ENCODE assay signal across 34 cellular contexts in the genomic region with DNA sequence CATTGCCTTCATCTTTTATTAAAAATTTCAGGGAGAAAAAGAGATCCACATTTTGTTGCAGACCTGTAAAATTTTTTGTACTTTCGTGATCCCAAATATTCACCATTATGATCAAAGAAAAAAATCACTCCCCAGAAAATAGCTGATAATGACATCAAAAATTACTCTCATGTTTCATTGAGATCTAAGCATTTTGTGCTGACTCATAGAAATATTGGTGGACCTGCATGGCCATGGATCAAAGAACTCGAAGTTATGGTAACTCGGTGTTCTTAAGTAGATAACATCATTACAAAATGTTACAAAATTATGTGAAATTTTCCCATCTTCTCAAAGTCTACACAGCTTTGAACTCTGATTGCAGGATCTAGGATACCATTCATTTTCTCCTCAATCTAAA.
"Had no signal": no experiment of that assay in that cellular context is flagged by ENCODE, and none has a peak within 500 bp of the region (broad histone marks: within the 10 kb centered on the region; RNA-seq: fewer than 3 reads in every experiment).

No MANE protein-coding gene starts in this region.

- H3K36me3 ChIP-seq: adrenal gland, brain microvascular endothelial cell, breast epithelium had no signal

- H3K27ac ChIP-seq: adrenal gland, body of pancreas, brain microvascular endothelial cell, breast epithelium, VCaP had no signal

- H3K4me3 ChIP-seq: adrenal gland, body of pancreas, breast epithelium had no signal

- ATAC-seq: activated CD8-positive, alpha-beta T cell treated with anti-CD3 and anti-CD28 coated beads for 36 hours; activated naive CD4-positive, alpha-beta T cell treated with anti-CD3 and anti-CD28 coated beads, Interleukin-2, amount 50 U/mL, for 72 hours; activated T-cell treated with anti-CD3 and anti-CD28 coated beads, Interleukin-2, amount 50 U/mL, for 4 hours; activated T-cell treated with anti-CD3 and anti-CD28 coated beads, Interleukin-2, amount 50 U/mL, for 72 hours; activated T-helper 17 cell treated with anti-CD3 and anti-CD28 coated beads, Interleukin-2, amount 50 U/mL, for 72 hours; body of pancreas; T-cell; T-helper 17 cell had no signal

- DNase-seq: activated B cell treated with CpG ODN at 0.5 μM for 24 hours; activated CD4-positive, alpha-beta memory T cell treated with anti-CD3 and anti-CD28 coated beads for 36 hours; activated CD4-positive, alpha-beta T cell treated with anti-CD3 and anti-CD28 coated beads for 4 hours; activated CD4-positive, alpha-beta T cell treated with anti-CD3 and anti-CD28 coated beads, Interleukin-2, amount 10 ng/mL, durations not matched to agents 24 days and 14 days; activated CD4-positive, alpha-beta T cell treated with anti-CD3 and anti-CD28 coated beads, Interleukin-2, amount 50 U/mL, for 1 hour; activated CD4-positive, alpha-beta T cell treated with anti-CD3 and anti-CD28 coated beads, Interleukin-2, amount 50 U/mL, for 4 hours; activated CD4-positive, CD25-positive, alpha-beta regulatory T cell treated with anti-CD3 and anti-CD28 coated beads, Interleukin-2, amount 50 U/mL, for 72 hours; activated CD8-positive, alpha-beta memory T cell treated with anti-CD3 and anti-CD28 coated beads, Interleukin-2, amount 50 U/mL, for 4 hours; activated CD8-positive, alpha-beta T cell treated with anti-CD3 and anti-CD28 coated beads for 36 hours; activated effector memory CD4-positive, alpha-beta T cell treated with anti-CD3 and anti-CD28 coated beads, Interleukin-2, amount 50 U/mL, for 16 hours; activated gamma-delta T cell treated with Interleukin-2 at 50 U/mL for 16 hours; activated naive CD4-positive, alpha-beta T cell; activated naive CD4-positive, alpha-beta T cell treated with anti-CD3 and anti-CD28 coated beads for 36 hours; activated naive CD4-positive, alpha-beta T cell treated with anti-CD3 and anti-CD28 coated beads, Interleukin-2, amount 50 U/mL, for 16 hours; activated naive CD8-positive, alpha-beta T cell treated with anti-CD3 and anti-CD28 coated beads for 36 hours; activated T-cell treated with anti-CD3 and anti-CD28 coated beads for 4 hours; activated T-cell treated with anti-CD3 and anti-CD28 coated beads, Interleukin-2, amount 50 U/mL, for 1 hour; activated T-cell treated with anti-CD3 and anti-CD28 coated beads, Interleukin-2, amount 50 U/mL, for 4 hours; activated T-cell treated with anti-CD3 and anti-CD28 coated beads, Interleukin-2, amount 50 U/mL, for 72 hours; adrenal gland; amniotic stem cell; aorta; body of pancreas; brain microvascular endothelial cell; central memory CD4-positive, alpha-beta T cell; T-cell; T-helper 17 cell; T1000 had no signal

- H3K9me3 ChIP-seq: adrenal gland, body of pancreas, breast epithelium had no signal

- FAIRE-seq: astrocyte, TTC549 had no signal

- H3K4me1 ChIP-seq: body of pancreas, breast epithelium had no signal

- H3K27me3 ChIP-seq: adrenal gland, body of pancreas, brain microvascular endothelial cell, breast epithelium had no signal
